In genomic region chr20:57341657-57342056, GRCh38 we compare ENCODE assay signal across 9 cellular contexts. TPM values are rescaled to one million over a fixed set of nuclear protein-coding genes. Genes with fewer than 3 reads are reported as not detected.
"Had no signal": no experiment of that assay in that cellular context is flagged by ENCODE, and none has a peak within 500 bp of the region (broad histone marks: within the 10 kb centered on the region; RNA-seq: fewer than 3 reads in every experiment).

No MANE protein-coding gene starts in this region.

- H3K27ac ChIP-seq: KMS-11 had no signal

- H3K9ac ChIP-seq: KMS-11 had no signal

- DNase-seq: H9, HCEC 1CT, KBM-7 had no signal

- H3K4me2 ChIP-seq: GM23338, KMS-11 had no signal

- H3K4me3 ChIP-seq: GM23338 had no signal

- FAIRE-seq: H1, H54, HepG2 had no signal

RNA-seq across cellular contexts. Expression of gene SPO11, which starts 12.1 kb away (rescaled TPM):
- total RNA-seq: GM23338, H1, H9, HepG2, HT-29 had no signal
